13 cellular contexts compared by ENCODE assay signal in genomic region chr20:23106271-23106851, GRCh38. TPM values are rescaled to one million over a fixed set of nuclear protein-coding genes. Genes with fewer than 3 reads are reported as not detected.
DNase-seq lines count a peak whose midpoint lies in the region; ATAC-seq and TF ChIP-seq lines count a peak whose summit lies in the region.
"Had no signal": no experiment of that assay in that cellular context is flagged by ENCODE, and none has a peak within 500 bp of the region (broad histone marks: within the 10 kb centered on the region; RNA-seq: fewer than 3 reads in every experiment).

No MANE protein-coding gene starts in this region.

- H3K9ac ChIP-seq in HCT116 (ENCODE audit: low read length): no peak overlapping the region

- POLR2A ChIA-PET in HCT116 (lab: Charles Lee) (no interaction called here), WTC11 (lab: Charles Lee) (no interaction called here), OCI-LY7 (lab: Charles Lee) (interaction anchor here (0.8 kb wide), 1 partner anchor 243 kb away, joined by 3 read pairs; no protein-coding TSS in a partner anchor)

- H2AFZ ChIP-seq in HCT116 (ENCODE audit: low read depth, low read length, poor library complexity, severe bottlenecking) (no peak overlapping the region), OCI-LY7 (ENCODE audit: low read length) (no peak overlapping the region)

- peak in 1 of 3 experiments; percentile 5; a peak in 1 of 6 replicates for TF ChIP-seq CTCF in HCT116 (IDR thresholded peaks at IDR 0.05 in 2 of 3, conservative IDR thresholded peaks at IDR 0.05 in 1 of 3; ENCODE audit: borderline replicate concordance in 1 of 3, insufficient read depth in 1 of 3, low read depth in 2 of 3, low read length in 2 of 3)
- no peak for TF ChIP-seq CTCF in WTC11 (IDR thresholded peaks at IDR 0.05)
- peak in 6 of 12 donors; percentile 13 to 33 (median 16) for TF ChIP-seq CTCF in heart left ventricle (IDR thresholded peaks at IDR 0.05)
- TF ChIP-seq CTCF in gastrocnemius medialis (IDR thresholded peaks at IDR 0.05 in 4 of 5, conservative IDR thresholded peaks at IDR 0.05 in 1 of 5): peak in 4 of 5 experiments; percentile 16 to 37 (median 30)
- TF ChIP-seq CTCF in OCI-LY7 (conservative IDR thresholded peaks at IDR 0.05; ENCODE audit: low read length): no peak

- no peak for TF ChIP-seq POLR2A in HCT116 (IDR thresholded peaks at IDR 0.05; ENCODE audit: borderline replicate concordance, extremely low read depth, insufficient read depth, insufficient read length)
- TF ChIP-seq POLR2A in heart left ventricle (IDR thresholded peaks at IDR 0.05): peak in 1 of 2 donors; percentile 35
- TF ChIP-seq POLR2A in gastrocnemius medialis (IDR thresholded peaks at IDR 0.05): peak; percentile 33 to 49

- H3K9me2 ChIP-seq in HCT116 (ENCODE audit: insufficient read depth) (no peaks in the 10 kb centered on the region), OCI-LY7 (ENCODE audit: insufficient read depth, low read length) (no peaks in the 10 kb centered on the region)

- H3K9me3 Mint-ChIP-seq in WTC11: no peaks in the 10 kb centered on the region
- no peaks in the 10 kb centered on the region for H3K9me3 Mint-ChIP-seq in activated T-cell treated with anti-CD3 and anti-CD28 coated beads, Interleukin-2, amount 50 U/mL, for 24 hours

- DNase-seq in HCT116 (ENCODE audit: low read depth, low spot score): no peak
- no peak for DNase-seq in WTC11 (ENCODE audit: low spot score)
- DNase-seq in heart left ventricle: peak in 3 of 5 donors; percentile 33 to 46 (median 44)
- peak; percentile 34 to 39 for DNase-seq in gastrocnemius medialis
- DNase-seq in activated T-cell treated with anti-CD3 and anti-CD28 coated beads, Interleukin-2, amount 50 U/mL, for 24 hours: no peak
- no peak for DNase-seq in ecto neural progenitor cell (ENCODE audit: low spot score)
- DNase-seq in OCI-LY7 (ENCODE audit: low spot score): no peak
- DNase-seq: activated T-cell treated with anti-CD3 and anti-CD28 coated beads, Interleukin-2, amount 50 U/mL, for 1 hour; NCI-H774 had no signal

- intact Hi-C loops in HCT116 (cut with micrococcal nuclease) (no loop called here), heart left ventricle (cut with DNase I) (no loop called here), gastrocnemius medialis (cut with DNase I; ENCODE audit: low total_unique reads) (no loop called here), OCI-LY7 (cut with micrococcal nuclease; ENCODE audit: unreplicated experiment) (no loop called here)

- no peaks in the 10 kb centered on the region for H3K79me2 ChIP-seq in HCT116 (ENCODE audit: insufficient read depth, low read length)
- H3K79me2 ChIP-seq in OCI-LY7 (ENCODE audit: insufficient read depth, low read depth, low read length): no peaks in the 10 kb centered on the region

- no peaks in the 10 kb centered on the region for H3K4me1 ChIP-seq in HCT116 (ENCODE audit: control insufficient read depth in 1 of 2, insufficient read depth in 2 of 2, low read length in 2 of 2)
- H3K4me1 ChIP-seq in heart left ventricle: peaks cover 7 to 62% (median 39%) of the 10 kb centered on the region in 12 donors
- peaks cover 8 to 40% of the 10 kb centered on the region in 2 donors for H3K4me1 ChIP-seq in gastrocnemius medialis
- H3K4me1 ChIP-seq in OCI-LY7 (ENCODE audit: insufficient read depth, low read length, poor library complexity, severe bottlenecking): no peaks in the 10 kb centered on the region
- H3K4me1 ChIP-seq: breast epithelium had no signal

- BruUV-seq in HCT116 (replicated peaks; lab: Mats Ljungman, UMichigan) (no TSS peak), OCI-LY7 (replicated peaks; lab: Mats Ljungman, UMichigan) (no TSS peak)

- H3K27me3 ChIP-seq in HCT116 (ENCODE audit: insufficient read depth, low read length) (no peaks in the 10 kb centered on the region), heart left ventricle (no peaks in the 10 kb centered on the region), gastrocnemius medialis (no peaks in the 10 kb centered on the region)
- H3K27me3 ChIP-seq: breast epithelium had no signal

- ATAC-seq in HCT116 (peak; percentile 46; the same call in 1 of the 2 replicates), WTC11 (peak; percentile 69), heart left ventricle (peak; percentile 55 to 80 (median 64)), gastrocnemius medialis (peak; percentile 69 to 78), GM21786 (IDR thresholded peaks at IDR 0.05; ENCODE audit: unreplicated experiment) (no peak)

- H4K20me1 ChIP-seq in HCT116 (ENCODE audit: insufficient read depth) (no peaks in the 10 kb centered on the region), OCI-LY7 (ENCODE audit: insufficient read depth, low read length) (no peaks in the 10 kb centered on the region)

- CTCF ChIA-PET in HCT116 (lab: Charles Lee) (no interaction called here), WTC11 (lab: Charles Lee) (interaction anchor here (0.7 to 2.0 kb wide), 9 partner anchors 10 to 414 kb away, joined by 3 to 9 read pairs (median 5); no protein-coding TSS in a partner anchor), OCI-LY7 (lab: Charles Lee; ENCODE audit: unreplicated experiment) (no interaction called here)

- H3K4me2 ChIP-seq in HCT116 (ENCODE audit: low read length) (no peak overlapping the region), OCI-LY7 (ENCODE audit: low read length) (no peak overlapping the region)

- no peaks in the 10 kb centered on the region; the same call in 1 of the 2 replicates for H3K27me3 Mint-ChIP-seq in WTC11 (ENCODE audit: low read depth)
- H3K27me3 Mint-ChIP-seq in activated T-cell treated with anti-CD3 and anti-CD28 coated beads, Interleukin-2, amount 50 U/mL, for 24 hours: no peaks in the 10 kb centered on the region
- H3K27me3 Mint-ChIP-seq: IgD-negative memory B cell had no signal

- H3K36me3 Mint-ChIP-seq in WTC11: no peaks in the 10 kb centered on the region
- H3K36me3 Mint-ChIP-seq in activated T-cell treated with anti-CD3 and anti-CD28 coated beads, Interleukin-2, amount 50 U/mL, for 24 hours (ENCODE audit: low read depth): no peaks in the 10 kb centered on the region

- H3K27ac Mint-ChIP-seq in WTC11: no peak overlapping the region
- H3K27ac Mint-ChIP-seq in activated T-cell treated with anti-CD3 and anti-CD28 coated beads, Interleukin-2, amount 50 U/mL, for 24 hours: no peak overlapping the region
- H3K27ac Mint-ChIP-seq: IgD-negative memory B cell had no signal

- H3K9me3 ChIP-seq in HCT116 (ENCODE audit: control insufficient read depth in 1 of 2, insufficient read depth in 1 of 2, low read depth in 1 of 2, low read length in 2 of 2) (no peaks in the 10 kb centered on the region), heart left ventricle (no peaks in the 10 kb centered on the region), gastrocnemius medialis (no peaks in the 10 kb centered on the region), OCI-LY7 (ENCODE audit: low read length) (no peaks in the 10 kb centered on the region)
- H3K9me3 ChIP-seq: breast epithelium had no signal

- no peak overlapping the region for H3K4me3 ChIP-seq in HCT116 (replicated peaks in 1 of 2; ENCODE audit: low read depth in 1 of 2, low read length in 2 of 2)
- H3K4me3 ChIP-seq in heart left ventricle: no peak overlapping the region
- no peak overlapping the region for H3K4me3 ChIP-seq in gastrocnemius medialis
- H3K4me3 ChIP-seq in OCI-LY7 (ENCODE audit: low read depth, low read length, poor library complexity, severe bottlenecking): no peak overlapping the region
- H3K4me3 ChIP-seq: breast epithelium had no signal

- 55 to 71% (median 64%) methylated on average over 6 to 9 of the region's 9 CpGs for WGBS in heart left ventricle, 4 donors

- H3K36me3 ChIP-seq in HCT116 (ENCODE audit: control insufficient read depth in 1 of 2, insufficient read depth in 2 of 2, low read length in 2 of 2) (no peaks in the 10 kb centered on the region), heart left ventricle (no peaks in the 10 kb centered on the region), gastrocnemius medialis (no peaks in the 10 kb centered on the region), OCI-LY7 (ENCODE audit: insufficient read depth, low read length) (no peaks in the 10 kb centered on the region)
- H3K36me3 ChIP-seq: breast epithelium had no signal

- in situ Hi-C loops in gastrocnemius medialis (cut with MboI; ENCODE audit: low sequenced_read_pairs in 4 of 4): no loop called here

- TF ChIP-seq RAD21 in HCT116 (IDR thresholded peaks at IDR 0.05; ENCODE audit: low read depth): no peak

- H3K27ac ChIP-seq in HCT116 (ENCODE audit: low read depth, low read length): no peak overlapping the region
- H3K27ac ChIP-seq in heart left ventricle: peak overlapping the region in 11 of 12 donors; percentile 37 to 88 (median 69)
- H3K27ac ChIP-seq in gastrocnemius medialis: peak overlapping the region; percentile 57 to 76 (median 69)
- H3K27ac ChIP-seq in OCI-LY7 (ENCODE audit: low read depth, low read length, poor library complexity, severe bottlenecking): no peak overlapping the region
- H3K27ac ChIP-seq: C4-2B had no signal

- no peak overlapping the region for H3K4me3 Mint-ChIP-seq in WTC11
- H3K4me3 Mint-ChIP-seq in activated T-cell treated with anti-CD3 and anti-CD28 coated beads, Interleukin-2, amount 50 U/mL, for 24 hours: no peak overlapping the region
- H3K4me3 Mint-ChIP-seq: IgD-negative memory B cell had no signal

- RAD21 ChIA-PET in HCT116 (lab: Charles Lee; ENCODE audit: low non-redundant PET in 1 of 2, low total read pairs in 2 of 2, uncharacterized antibody in 2 of 2, unreplicated experiment in 2 of 2): no interaction called here

- no peaks in the 10 kb centered on the region for H3K4me1 Mint-ChIP-seq in WTC11
- no peaks in the 10 kb centered on the region for H3K4me1 Mint-ChIP-seq in activated T-cell treated with anti-CD3 and anti-CD28 coated beads, Interleukin-2, amount 50 U/mL, for 24 hours (ENCODE audit: low read depth)
- H3K4me1 Mint-ChIP-seq: IgD-negative memory B cell had no signal

TF ChIP-seq in HCT116, 20 proteins besides CTCF, POLR2A, EP300 and RAD21 (continues in another document):
- no peak for TF ChIP-seq YY1 (IDR thresholded peaks at IDR 0.05; ENCODE audit: extremely low read depth, insufficient replicate concordance, low read depth, low read length)

TF ChIP-seq in WTC11, 78 proteins besides CTCF, POLR2A, EP300 and RAD21 (continues in another document):
- TF ChIP-seq PRRX2 (CRISPR knock-in tag; IDR thresholded peaks at IDR 0.05): no peak
- TF ChIP-seq TCF7 (CRISPR knock-in tag; IDR thresholded peaks at IDR 0.05; ENCODE audit: low read depth): no peak

RNA-seq across cellular contexts. Expression of gene CD93, which starts 20.2 kb away (rescaled TPM):
- total RNA-seq in HCT116 (2021; ENCODE audit: unreplicated experiment): 0.07 TPM
- polyA plus RNA-seq in HCT116 (2012): not detected in 2 replicates
- total RNA-seq in WTC11 (2021): 0.05 to 0.21 TPM (median 0.09 TPM) in 3 replicates
- total RNA-seq in heart left ventricle: 100 to 1,000 TPM in 1 of 9 donors, 10 to 100 TPM in 8; 29.6 to 110 (median 45.7) TPM
- 10 to 100 TPM in 1 of 2 donors, 1 to 10 TPM in 1; 9.2 to 40.2 TPM for polyA plus RNA-seq in heart left ventricle
- 10 to 100 TPM; 17.3 to 22.2 (median 21.1) TPM for total RNA-seq in gastrocnemius medialis
- not detected in 2 replicates for total RNA-seq in OCI-LY7 (2014; rRNA removed; shearing (Covaris generic))
- total RNA-seq in OCI-LY7 (2022): not detected in 2 replicates
- polyA plus RNA-seq: IgD-negative memory B cell had no signal

RNA-seq across cellular contexts. Expression of gene THBD, which starts 56.9 kb away (rescaled TPM):
- total RNA-seq in HCT116 (2021; ENCODE audit: unreplicated experiment) (0.39 TPM), WTC11 (2021) (0.34 to 1.0 TPM (median 0.92 TPM) in 3 replicates), heart left ventricle (10 to 100 TPM; 12.4 to 70.9 (median 19.9) TPM), gastrocnemius medialis (10 to 100 TPM in 3 of 4 donors, 1 to 10 TPM in 1; 9.0 to 25.7 (median 17.5) TPM), OCI-LY7 (2022) (not detected in 2 replicates)
- 0.22 and 0.31 TPM in 2 replicates for polyA plus RNA-seq in HCT116 (2012)
- 10 to 100 TPM in 1 of 2 donors, 1 to 10 TPM in 1; 8.2 to 24.0 TPM for polyA plus RNA-seq in heart left ventricle
- not detected in 2 replicates for total RNA-seq in OCI-LY7 (2014; rRNA removed; shearing (Covaris generic))
- polyA plus RNA-seq: IgD-negative memory B cell had no signal

Comparison
In these comparisons a context has a peak if more than half of its experiments do, and no peak if none do; other contexts are left out.
1. DNase-seq: peak in heart left ventricle (3 of 5) and gastrocnemius medialis (2 of 2); none in HCT116 (single experiment), WTC11 (single experiment), activated T-cell treated with anti-CD3 and anti-CD28 coated beads, Interleukin-2, amount 50 U/mL, for 24 hours (single experiment), ecto neural progenitor cell (single experiment) and OCI-LY7 (single experiment).
2. H3K27ac ChIP-seq: peak in heart left ventricle (11 of 12) and gastrocnemius medialis (4 of 4); none in HCT116 (single experiment) and OCI-LY7 (single experiment).
3. CTCF ChIP-seq: peak in gastrocnemius medialis (4 of 5); none in WTC11 (single experiment) and OCI-LY7 (single experiment).
4. RNA of gene CD93, which starts 20.2 kb away (total RNA-seq): 29.6 to 110 TPM in heart left ventricle and 17.3 to 22.2 TPM in gastrocnemius medialis; 0.05 to 0.21 TPM in WTC11, 0.07 TPM in HCT116 (single experiment) and not detected in OCI-LY7; every median in the first group is over 10 times any median in the second.